ENCODE assay signal across 8 cellular contexts in the genomic region with DNA sequence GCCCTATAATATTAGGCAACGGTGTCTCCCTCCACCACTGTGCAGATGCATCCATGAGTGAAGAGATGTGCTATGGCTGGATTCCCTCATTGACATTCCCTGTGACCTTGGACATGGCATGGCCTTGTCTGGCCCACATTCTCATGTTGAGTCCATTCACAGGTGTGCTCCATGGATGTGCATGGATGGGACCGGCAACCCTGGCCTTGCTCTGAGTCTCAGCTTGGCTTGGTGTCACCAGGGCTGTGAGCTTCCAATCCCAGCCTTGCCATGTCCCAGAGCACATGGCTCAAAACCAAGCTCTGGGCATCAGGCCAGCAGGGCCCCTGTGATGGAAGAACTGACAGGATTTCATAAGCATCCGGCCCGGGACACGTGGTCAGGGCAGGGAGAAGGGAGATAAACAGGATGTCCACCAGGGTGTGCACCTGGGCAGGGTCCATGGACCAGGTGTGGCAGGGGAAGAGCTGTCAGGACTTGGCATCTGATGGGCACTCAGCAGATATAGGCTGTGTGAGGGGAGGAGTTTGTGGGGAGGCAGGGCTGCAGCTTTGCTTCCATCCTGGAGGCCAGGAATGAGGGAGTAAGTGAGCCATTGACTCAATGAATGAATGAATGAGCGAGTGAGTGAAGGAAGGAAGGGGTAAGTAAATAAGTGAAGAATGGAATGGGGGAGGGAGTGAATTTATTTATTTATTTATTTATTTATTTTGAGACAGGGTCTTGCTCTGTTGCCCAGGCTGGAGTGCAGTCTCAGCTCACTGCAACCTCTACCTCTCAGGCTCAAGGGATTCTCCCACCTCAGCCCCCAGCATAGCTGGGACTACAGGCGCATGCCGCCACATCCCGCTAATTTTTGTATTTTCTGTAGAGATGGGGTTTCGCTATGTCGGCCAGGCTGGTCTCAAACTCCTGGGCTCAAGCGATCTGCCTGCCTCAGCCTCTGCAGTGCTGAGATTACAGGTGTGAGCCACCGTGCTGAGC. TPM values are rescaled to one million over a fixed set of nuclear protein-coding genes. Genes with fewer than 3 reads are reported as not detected.
DNase-seq lines count a peak whose midpoint lies in the region; ATAC-seq, FAIRE-seq and TF ChIP-seq lines count a peak whose summit lies in the region.

No MANE protein-coding gene starts in this region.

- peak; percentile 93 to 96 (median 94) for ATAC-seq in right lobe of liver
- no peak for ATAC-seq in HG03135 (IDR thresholded peaks at IDR 0.05; ENCODE audit: unreplicated experiment)
- ATAC-seq in GM18498 (IDR thresholded peaks at IDR 0.05; ENCODE audit: unreplicated experiment) = no peak

- H3K27me3 ChIP-seq in bronchial epithelial cell (ENCODE audit: control insufficient read depth, insufficient read depth, low read length) = no peaks in the 10 kb centered on the region
- H3K27me3 ChIP-seq in right lobe of liver = no peaks in the 10 kb centered on the region
- H3K27me3 ChIP-seq in testis = no peaks in the 10 kb centered on the region

- peak; percentile 88 for FAIRE-seq in bronchial epithelial cell (lab: Jason Lieb, UNC)

- peak; percentile 32 for TF ChIP-seq POLR2A in right lobe of liver (IDR thresholded peaks at IDR 0.05)
- no peak for TF ChIP-seq POLR2A in testis (IDR thresholded peaks at IDR 0.05)

- H3K27ac ChIP-seq in right lobe of liver (peak overlapping the region in 2 of 3 donors; percentile 34 to 39), testis (no peak overlapping the region)

- H3K4me1 ChIP-seq in right lobe of liver = peaks cover 0 to 15% (median 4%) of the 10 kb centered on the region in 4 donors
- H3K4me1 ChIP-seq in testis = no peaks in the 10 kb centered on the region

- in situ Hi-C loops in SK-MEL-5 (cut with HindIII; ENCODE audit: low pct_unique_long_range_greater_than_20kb, low sequenced_read_pairs) = no loop called here

- intact Hi-C loops in right lobe of liver (cut with DNase I) (no loop called here), testis (cut with DNase I; ENCODE audit: low total_unique reads) (no loop called here)

- H3K4me3 ChIP-seq in LNCaP clone FGC (ENCODE audit: low read depth, low read length) (no peak overlapping the region), bronchial epithelial cell (ENCODE audit: low read depth, low read length) (no peak overlapping the region), right lobe of liver (no peak overlapping the region), testis (no peak overlapping the region)

- TF ChIP-seq CTCF in LNCaP clone FGC (IDR thresholded peaks at IDR 0.05; ENCODE audit: control insufficient read depth, extremely low read depth, insufficient read depth) (peak; percentile 65), bronchial epithelial cell (IDR thresholded peaks at IDR 0.05; ENCODE audit: insufficient read depth, low read length, severe bottlenecking) (peak; percentile 87), right lobe of liver (IDR thresholded peaks at IDR 0.05) (peak; percentile 53 to 70 (median 58)), testis (IDR thresholded peaks at IDR 0.05) (no peak)

- DNase-seq in ELF-1 (ENCODE audit: low read depth, low spot score) (peak; percentile 32), LNCaP clone FGC (ENCODE audit: low read depth) (peak; percentile 95), SK-MEL-5 (ENCODE audit: low read depth, low spot score) (peak; percentile 94), bronchial epithelial cell (ENCODE audit: low read depth) (peak; percentile 89), right lobe of liver (peak; percentile 97 to 99 (median 97)), testis (peak; percentile 69)

- 39% methylated on average over 9 of the region's 13 CpGs for WGBS in right lobe of liver (ENCODE audit: insufficient coverage, low coverage, low lambda C conversion rate, missing lambda C conversion rate)
- WGBS in testis, 2 donors = 79 to 90% methylated on average over 12 to 13 of the region's 13 CpGs

- no peaks in the 10 kb centered on the region for H3K36me3 ChIP-seq in bronchial epithelial cell (ENCODE audit: control insufficient read depth, insufficient read depth, low read length)
- no peaks in the 10 kb centered on the region for H3K36me3 ChIP-seq in right lobe of liver
- no peaks in the 10 kb centered on the region for H3K36me3 ChIP-seq in testis (ENCODE audit: low read depth, missing control alignments)

- H3K9me3 ChIP-seq in right lobe of liver = no peaks in the 10 kb centered on the region
- H3K9me3 ChIP-seq in testis = no peaks in the 10 kb centered on the region

RNA-seq across cellular contexts. Expression of a gene that starts 15.7 kb away (rescaled TPM):
- total RNA-seq in SK-MEL-5 (2014; rRNA removed; shearing (Covaris generic)) = 38.2 and 41.8 TPM in 2 replicates
- 115 and 130 TPM in 2 replicates for polyA plus RNA-seq in SK-MEL-5 (2015; cell fraction: cytosol; rRNA removed)
- polyA plus RNA-seq in SK-MEL-5 (2015; cell fraction: nucleus; rRNA removed) = 52.2 and 57.2 TPM in 2 replicates
- 2.1 and 4.4 TPM in 2 replicates for total RNA-seq in bronchial epithelial cell
- 1 to 10 TPM; 1.3 to 4.1 (median 1.9) TPM for total RNA-seq in right lobe of liver
- 10 to 100 TPM; 62.4 to 79.0 TPM for total RNA-seq in testis
- 49.4 TPM for polyA plus RNA-seq in testis (ENCODE audit: insufficient read depth, low read depth, low replicate concordance)

RNA-seq across cellular contexts. Expression of a gene that starts 18.0 kb away (rescaled TPM):
- total RNA-seq in SK-MEL-5 (2014; rRNA removed; shearing (Covaris generic)) = 146 and 157 TPM in 2 replicates
- polyA plus RNA-seq in SK-MEL-5 (2015; cell fraction: cytosol; rRNA removed) = 194 and 200 TPM in 2 replicates
- polyA plus RNA-seq in SK-MEL-5 (2015; cell fraction: nucleus; rRNA removed) = 55.7 and 57.4 TPM in 2 replicates
- total RNA-seq in bronchial epithelial cell (432 and 548 TPM in 2 replicates), right lobe of liver (100 to 1,000 TPM in 2 of 6 experiments, 10 to 100 TPM in 4; 15.1 to 139 (median 34.1) TPM), testis (1 to 10 TPM; 2.9 to 3.6 TPM)
- 2.8 TPM for polyA plus RNA-seq in testis (ENCODE audit: insufficient read depth, low read depth, low replicate concordance)

RNA-seq across cellular contexts. Expression of a gene that starts 37.2 kb away (rescaled TPM):
- total RNA-seq in SK-MEL-5 (2014; rRNA removed; shearing (Covaris generic)) = 3.1 and 3.9 TPM in 2 replicates
- polyA plus RNA-seq in SK-MEL-5 (2015; cell fraction: cytosol; rRNA removed) = 30.3 and 31.9 TPM in 2 replicates
- 27.6 and 38.8 TPM in 2 replicates for polyA plus RNA-seq in SK-MEL-5 (2015; cell fraction: nucleus; rRNA removed)
- 0.90 and 3.4 TPM in 2 replicates for total RNA-seq in bronchial epithelial cell
- 1 to 10 TPM; 3.6 to 6.4 (median 4.6) TPM for total RNA-seq in right lobe of liver
- 10 to 100 TPM; 19.2 to 23.8 TPM for total RNA-seq in testis
- polyA plus RNA-seq in testis (ENCODE audit: insufficient read depth, low read depth, low replicate concordance) = 13.4 TPM

RNA-seq across cellular contexts. Expression of a gene that starts 45.5 kb away (rescaled TPM):
- 51.1 and 58.0 TPM in 2 replicates for total RNA-seq in SK-MEL-5 (2014; rRNA removed; shearing (Covaris generic))
- 119 and 134 TPM in 2 replicates for polyA plus RNA-seq in SK-MEL-5 (2015; cell fraction: cytosol; rRNA removed)
- 131 and 134 TPM in 2 replicates for polyA plus RNA-seq in SK-MEL-5 (2015; cell fraction: nucleus; rRNA removed)
- 178 and 202 TPM in 2 replicates for total RNA-seq in bronchial epithelial cell
- total RNA-seq in right lobe of liver = 100 to 1,000 TPM in 2 of 6 experiments, 10 to 100 TPM in 4; 63.1 to 113 (median 85.6) TPM
- 10 to 100 TPM; 87.2 to 93.7 TPM for total RNA-seq in testis
- polyA plus RNA-seq in testis (ENCODE audit: insufficient read depth, low read depth, low replicate concordance) = 77.8 TPM

Comparison
In these comparisons a context has a peak if more than half of its experiments do, and no peak if none do; other contexts are left out.
1. DNase-seq: peak in every context shown above with its lines; median percentile 97 in right lobe of liver; 95 in LNCaP clone FGC; 94 in SK-MEL-5; 89 in bronchial epithelial cell; 69 in testis; 32 in ELF-1.
2. CTCF ChIP-seq: peak in LNCaP clone FGC (single experiment), bronchial epithelial cell (single experiment) and right lobe of liver (4 of 4); none in testis (0 of 3).
3. ATAC-seq: peak in right lobe of liver (4 of 4); none in HG03135 (single experiment) and GM18498 (single experiment).
4. H3K27ac ChIP-seq: peak in right lobe of liver (2 of 3); none in testis (0 of 2).